ENCODE assay signal across 19 cellular contexts in the genomic region with DNA sequence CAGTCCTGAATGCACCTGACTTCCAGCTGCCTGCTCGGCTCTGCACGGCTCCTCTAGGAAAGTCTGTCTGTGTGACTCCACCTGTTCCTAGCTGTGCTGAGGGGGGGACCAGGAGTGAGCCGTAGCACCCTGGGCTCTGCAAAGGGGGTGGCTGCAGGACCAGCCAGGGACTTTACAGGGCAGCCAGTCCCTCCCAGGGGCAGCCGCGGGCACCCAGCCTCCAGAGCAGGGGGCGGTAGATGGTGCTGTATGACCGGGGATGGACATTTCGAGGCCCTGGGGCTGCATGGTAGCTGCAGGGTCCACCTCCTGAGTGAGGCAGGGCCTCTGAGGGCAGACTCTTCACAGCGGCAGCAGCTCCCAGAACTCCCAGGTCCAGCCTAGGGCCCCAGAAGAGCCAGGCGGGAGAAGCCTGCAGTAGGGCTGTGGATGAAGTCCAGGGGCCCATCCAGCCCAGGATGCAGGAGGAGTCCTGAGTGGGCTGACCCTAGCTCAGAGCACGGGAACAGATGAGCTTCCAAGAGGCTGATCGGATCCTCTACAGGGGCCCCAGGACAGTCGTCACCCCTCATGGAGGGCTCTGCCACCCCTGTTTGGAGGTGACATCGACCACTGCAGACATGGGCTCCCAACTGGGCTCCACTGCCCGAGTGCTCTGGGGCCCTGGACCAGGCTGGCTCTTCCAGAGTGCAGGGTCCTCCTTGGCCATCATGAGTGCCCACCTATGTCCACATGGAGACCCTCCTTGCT.
A peak's percentile ranks its signal among the peaks of the same experiment; 100 is the strongest.
DNase-seq lines count a peak whose midpoint lies in the region; ATAC-seq, FAIRE-seq and TF ChIP-seq lines count a peak whose summit lies in the region.
"Had no signal": no experiment of that assay in that cellular context is flagged by ENCODE, and none has a peak within 500 bp of the region (broad histone marks: within the 10 kb centered on the region; RNA-seq: fewer than 3 reads in every experiment).

No MANE protein-coding gene starts in this region.

- H2AFZ ChIP-seq in K562 (ENCODE audit: low read depth, low read length): no peak overlapping the region
- H2AFZ ChIP-seq: PC-9 had no signal

- TF ChIP-seq CTCF in K562 (IDR thresholded peaks at IDR 0.05 in 2 of 3, conservative IDR thresholded peaks at IDR 0.05 in 1 of 3; ENCODE audit: insufficient read depth in 2 of 3, low read depth in 1 of 3, low read length in 3 of 3) (peak in 1 of 3 experiments; percentile 7; a peak in 1 of 6 replicates), left lung (IDR thresholded peaks at IDR 0.05) (no peak)

- no peak overlapping the region; a peak in 1 of 4 replicates for H3K9ac ChIP-seq in K562 (ENCODE audit: insufficient read depth in 1 of 2, low read depth in 2 of 2, low read length in 2 of 2)

- no peak for TF ChIP-seq EP300 in K562 (IDR thresholded peaks at IDR 0.05; ENCODE audit: low read length)

- no peak for TF ChIP-seq POLR2A in K562 (conservative IDR thresholded peaks at IDR 0.05)

- no peaks in the 10 kb centered on the region for H3K9me1 ChIP-seq in K562 (ENCODE audit: control insufficient read depth, insufficient read depth, low read length)

- POLR2A ChIA-PET in K562 (lab: Yijun Ruan, JAX): no interaction called here

- peaks cover 0 to 14% of the 10 kb centered on the region in 2 experiments; a peak in 2 of 5 replicates for H3K4me1 ChIP-seq in K562 (replicated peaks in 1 of 2; ENCODE audit: control insufficient read depth in 2 of 2, insufficient read depth in 2 of 2, low read length in 2 of 2)
- H3K4me1 ChIP-seq in left lung: peaks cover 6 to 11% of the 10 kb centered on the region in 2 donors

- H3K36me3 ChIP-seq in K562 (ENCODE audit: control insufficient read depth, insufficient read depth, low read length): no peaks in the 10 kb centered on the region
- no peaks in the 10 kb centered on the region for H3K36me3 ChIP-seq in left lung

- no peak overlapping the region for H3K4me3 ChIP-seq in K562
- no peak overlapping the region for H3K4me3 ChIP-seq in left lung
- H3K4me3 ChIP-seq: GM12878, PC-9 had no signal

- H3K79me2 ChIP-seq in K562 (ENCODE audit: control insufficient read depth, insufficient read depth, low read length): no peaks in the 10 kb centered on the region

- DNase-seq in cardiac septum (ENCODE audit: low spot score) (peak; percentile 58), left ventricle myocardium superior (no peak), K562 (ENCODE audit: extremely low read depth in 1 of 4, low spot score in 3 of 4) (no peak), left lung (peak; percentile 22 to 49), sciatic nerve (ENCODE audit: low spot score) (peak; percentile 52)
- no peak for DNase-seq in activated CD8-positive, alpha-beta memory T cell treated with anti-CD3 and anti-CD28 coated beads, Interleukin-2, amount 50 U/mL, for 4 hours
- DNase-seq in central memory CD4-positive, alpha-beta T cell: no peak
- DNase-seq: AML-193; Calu3; CD4-positive, CD25-positive, alpha-beta regulatory T cell; DMS79; H9; NCI-H1048; NCI-H345; NCI-H526 treated with DMSO at 0.1 percent for 48 hours; PC-9 had no signal

- ATAC-seq in left ventricle myocardium superior (no peak), K562 (peak; percentile 27), left lung (no peak), sciatic nerve (no peak), HG03342 (IDR thresholded peaks at IDR 0.05; ENCODE audit: unreplicated experiment) (no peak)
- ATAC-seq: GM12878 had no signal

- H3K9me3 ChIP-seq in K562 (replicated peaks; ENCODE audit: control insufficient read depth, insufficient read depth, low read depth, low read length) (no peaks in the 10 kb centered on the region), left lung (peaks cover 0 to 5% of the 10 kb centered on the region in 2 donors)

- no peak overlapping the region for H3K27ac ChIP-seq in K562 (ENCODE audit: extremely low read depth, low read depth, low read length)
- no peak overlapping the region for H3K27ac ChIP-seq in left lung
- H3K27ac ChIP-seq: PC-9 had no signal

- BruUV-seq in K562 (replicated peaks; lab: Mats Ljungman, UMichigan): no TSS peak

- intact Hi-C loops in cardiac septum (cut with DNase I): loop anchor here (1.0 to 2.0 kb wide), 2 partner anchors 179 to 329 kb away; a partner anchor contains a TSS
- intact Hi-C loops in left ventricle myocardium superior (cut with micrococcal nuclease): no loop called here
- intact Hi-C loops in K562 (cut with micrococcal nuclease): no loop called here
- intact Hi-C loops in left lung (cut with DNase I): loop anchor here in 1 of 2 donors (10.0 kb wide), 1 partner anchor 169 kb away; no protein-coding TSS in a partner anchor
- intact Hi-C loops in sciatic nerve (cut with DNase I): loop anchor here (5.0 to 10.0 kb wide), 2 partner anchors 179 to 332 kb away; a partner anchor contains a TSS

- no peaks in the 10 kb centered on the region; the same call in 1 of the 2 replicates for H4K20me1 ChIP-seq in K562 (replicated peaks; ENCODE audit: control insufficient read depth, insufficient read depth, low read length)

- no peak; a peak in 1 of 4 replicates for TF ChIP-seq RAD21 in K562 (CRISPR knock-in tag; conservative IDR thresholded peaks at IDR 0.05 in 1 of 2, IDR thresholded peaks at IDR 0.05 in 1 of 2)

- CTCF ChIA-PET in K562 (lab: Yijun Ruan, JAX; ENCODE audit: low intra/inter-chr PET ratio): interaction anchor here (2.5 kb wide), 1 partner anchor 328 kb away, joined by 12 read pairs; no protein-coding TSS in a partner anchor

- WGBS in K562 (ENCODE audit: insufficient coverage, low coverage, missing lambda C conversion rate): 0% methylated on average over 15 of the region's 15 CpGs

- no peak for FAIRE-seq in K562 (lab: Jason Lieb, UNC)
- FAIRE-seq: GM12878, GM18507 had no signal

- H3K4me2 ChIP-seq in K562 (ENCODE audit: insufficient read depth, low read length): no peak overlapping the region
- H3K4me2 ChIP-seq: PC-9 had no signal

- in situ Hi-C loops in K562 (cut with MboI): loop anchor here (5.0 kb wide), 1 partner anchor 332 kb away; no protein-coding TSS in a partner anchor

- H3K27me3 ChIP-seq in K562 (ENCODE audit: control insufficient read depth in 2 of 2, insufficient read depth in 2 of 2, low read length in 2 of 2) (peaks cover 3 to 62% of the 10 kb centered on the region in 2 experiments; a peak in 3 of 5 replicates), left lung (peaks cover 0 to 27% of the 10 kb centered on the region in 2 donors)

TF ChIP-seq in K562, 482 proteins besides CTCF, POLR2A, EP300 and RAD21:
- no peak for TF ChIP-seq EP400 (IDR thresholded peaks at IDR 0.05)
- TF ChIP-seq CXXC5 (CRISPR knock-in tag; IDR thresholded peaks at IDR 0.05): no peak

Comparison
In these comparisons a context has a peak if more than half of its experiments do, and no peak if none do; other contexts are left out.
1. DNase-seq: peak in cardiac septum (single experiment), left lung (2 of 2) and sciatic nerve (single experiment); none in left ventricle myocardium superior (single experiment), K562 (0 of 4), activated CD8-positive, alpha-beta memory T cell treated with anti-CD3 and anti-CD28 coated beads, Interleukin-2, amount 50 U/mL, for 4 hours (single experiment) and central memory CD4-positive, alpha-beta T cell (single experiment).
2. intact Hi-C loops: an anchor here in cardiac septum (1.0 to 2.0 kb wide) and sciatic nerve (5.0 to 10.0 kb wide); none called in left ventricle myocardium superior and K562.